In genomic region chr22:19779011-19779421, GRCh38 we compare ENCODE assay signal across 31 cellular contexts. TPM values are rescaled to one million over a fixed set of nuclear protein-coding genes. Genes with fewer than 3 reads are reported as not detected.
"Had no signal": no experiment of that assay in that cellular context is flagged by ENCODE, and none has a peak within 500 bp of the region (broad histone marks: within the 10 kb centered on the region; RNA-seq: fewer than 3 reads in every experiment).

No MANE protein-coding gene starts in this region.

- H3K4me3 Mint-ChIP-seq: activated CD4-positive, alpha-beta T cell treated with anti-CD3 and anti-CD28 coated beads for 36 hours; activated naive CD8-positive, alpha-beta T cell treated with anti-CD3 and anti-CD28 coated beads, Interleukin-2, amount 50 U/mL, for 24 hours; activated T-cell treated with anti-CD3 and anti-CD28 coated beads, Interleukin-2, amount 50 U/mL, for 72 hours; immature natural killer cell; natural killer cell; stimulated activated effector memory CD8-positive, alpha-beta T cell treated with anti-CD3 and anti-CD28 coated beads, Interleukin-12 subunit alpha, Interleukin-12 subunit beta, amount 100 ng/mL, for 72 hours; stimulated activated naive CD8-positive, alpha-beta T cell treated with anti-CD3 and anti-CD28 coated beads, Interleukin-15, Interleukin-2, amounts not matched to agents 100 ng/mL and 50 ng/mL, for 24 hours; T-cell; T-helper 2 cell treated with Interferon-gamma antibody and Interleukin-4, amounts not matched to agents 5 μg/mL and 100 μg/mL, for 36 hours; type B pancreatic cell had no signal

- H3K36me3 Mint-ChIP-seq: natural killer cell; stimulated activated effector memory CD8-positive, alpha-beta T cell treated with anti-CD3 and anti-CD28 coated beads, Interleukin-12 subunit alpha, Interleukin-12 subunit beta, amount 100 ng/mL, for 72 hours; T-cell; type B pancreatic cell had no signal

- H3K9me3 ChIP-seq: thoracic aorta, uterus had no signal

- H3K4me3 ChIP-seq: gastroesophageal sphincter, lung, skin epidermis, thoracic aorta, uterus had no signal

- DNase-seq: activated CD4-positive, alpha-beta T cell treated with anti-CD3 and anti-CD28 coated beads for 36 hours; activated CD4-positive, alpha-beta T cell treated with anti-CD3 and anti-CD28 coated beads, Interleukin-2, amount 50 U/mL, for 4 hours; activated CD4-positive, CD25-positive, alpha-beta regulatory T cell; activated naive CD4-positive, alpha-beta T cell treated with Interleukin-2 at 50 U/mL for 16 hours; activated naive CD8-positive, alpha-beta T cell treated with anti-CD3 and anti-CD28 coated beads, Interleukin-2, amount 50 U/mL, for 24 hours; activated T-cell treated with anti-CD3 and anti-CD28 coated beads for 4 hours; activated T-cell treated with anti-CD3 and anti-CD28 coated beads, Interleukin-2, amount 50 U/mL, for 72 hours; amygdala; central memory CD4-positive, alpha-beta T cell; hypothalamus; immature natural killer cell; mesendoderm; natural killer cell; stimulated activated CD4-positive, alpha-beta T cell treated with anti-CD3 and anti-CD28 coated beads, Interleukin-4, amount 100 ng/mL, for 24 hours; T-cell; uterus had no signal

- ATAC-seq: activated CD4-positive, alpha-beta T cell treated with anti-CD3 and anti-CD28 coated beads for 36 hours; activated naive CD8-positive, alpha-beta T cell treated with anti-CD3 and anti-CD28 coated beads, Interleukin-2, amount 50 U/mL, for 24 hours; activated T-cell treated with anti-CD3 and anti-CD28 coated beads, Interleukin-2, amount 50 U/mL, for 72 hours; gastroesophageal sphincter; left lobe of liver; natural killer cell; sciatic nerve; stimulated activated effector memory CD8-positive, alpha-beta T cell treated with anti-CD3 and anti-CD28 coated beads, Interleukin-12 subunit alpha, Interleukin-12 subunit beta, amount 100 ng/mL, for 72 hours; T-cell had no signal

- H3K9me3 Mint-ChIP-seq: activated naive CD8-positive, alpha-beta T cell treated with anti-CD3 and anti-CD28 coated beads, Interleukin-2, amount 50 U/mL, for 24 hours; activated T-cell treated with anti-CD3 and anti-CD28 coated beads, Interleukin-2, amount 50 U/mL, for 72 hours; immature natural killer cell; natural killer cell; stimulated activated effector memory CD8-positive, alpha-beta T cell treated with anti-CD3 and anti-CD28 coated beads, Interleukin-12 subunit alpha, Interleukin-12 subunit beta, amount 100 ng/mL, for 72 hours; stimulated activated naive CD8-positive, alpha-beta T cell treated with anti-CD3 and anti-CD28 coated beads, Interleukin-15, Interleukin-2, amounts not matched to agents 100 ng/mL and 50 ng/mL, for 24 hours; T-cell; T-helper 2 cell treated with Interferon-gamma antibody and Interleukin-4, amounts not matched to agents 5 μg/mL and 100 μg/mL, for 36 hours; type B pancreatic cell had no signal

- H3K27me3 ChIP-seq: uterus had no signal

- H3K27ac Mint-ChIP-seq: activated CD4-positive, alpha-beta T cell treated with anti-CD3 and anti-CD28 coated beads for 36 hours; activated naive CD8-positive, alpha-beta T cell treated with anti-CD3 and anti-CD28 coated beads, Interleukin-2, amount 50 U/mL, for 24 hours; activated T-cell treated with anti-CD3 and anti-CD28 coated beads, Interleukin-2, amount 50 U/mL, for 72 hours; immature natural killer cell; natural killer cell; progenitor cell of endocrine pancreas; stimulated activated effector memory CD8-positive, alpha-beta T cell treated with anti-CD3 and anti-CD28 coated beads, Interleukin-12 subunit alpha, Interleukin-12 subunit beta, amount 100 ng/mL, for 72 hours; stimulated activated naive CD8-positive, alpha-beta T cell treated with anti-CD3 and anti-CD28 coated beads, Interleukin-15, Interleukin-2, amounts not matched to agents 100 ng/mL and 50 ng/mL, for 24 hours; T-cell; T-helper 2 cell treated with Interferon-gamma antibody and Interleukin-4, amounts not matched to agents 5 μg/mL and 100 μg/mL, for 36 hours; type B pancreatic cell had no signal

- H3K4me1 ChIP-seq: gastroesophageal sphincter, uterus had no signal

- H3K27ac ChIP-seq: gastroesophageal sphincter, skin epidermis, thoracic aorta, uterus had no signal

- H3K36me3 ChIP-seq: gastroesophageal sphincter, thoracic aorta, uterus had no signal

RNA-seq across cellular contexts. Expression of gene TBX1, which starts 18.4 kb away (rescaled TPM):
- total RNA-seq: activated CD4-positive, alpha-beta T cell treated with anti-CD3 and anti-CD28 coated beads for 36 hours; fibroblast of lung; kidney epithelial cell; mononuclear cell had no signal
- polyA plus RNA-seq: fibroblast of lung had no signal

RNA-seq across cellular contexts. Expression of gene GP1BB, which starts 55.7 kb away (rescaled TPM):
- total RNA-seq: activated CD4-positive, alpha-beta T cell treated with anti-CD3 and anti-CD28 coated beads for 36 hours; renal cortical epithelial cell had no signal
